Comparison of ENCODE assay signal across 1 cellular context in genomic region chr22:20887375-20887774, GRCh38.
TF ChIP-seq lines count a peak whose summit lies in the region.

No MANE protein-coding gene starts in this region.

TF ChIP-seq in IMR-90, 13 proteins besides CTCF, POLR2A, EP300 and RAD21:
- TF ChIP-seq USF2 (IDR thresholded peaks at IDR 0.05; ENCODE audit: low read depth, low read length): no peak
- TF ChIP-seq MXI1 (IDR thresholded peaks at IDR 0.05; ENCODE audit: borderline replicate concordance, low read depth, low read length): no peak
- no peak for TF ChIP-seq RFX5 (IDR thresholded peaks at IDR 0.05; ENCODE audit: low read depth, low read length)
- no peak for TF ChIP-seq MAZ (IDR thresholded peaks at IDR 0.05; ENCODE audit: borderline replicate concordance, low read depth, low read length)
- no peak for TF ChIP-seq FOS (IDR thresholded peaks at IDR 0.05; ENCODE audit: low read depth, low read length)
- TF ChIP-seq ELK1 (IDR thresholded peaks at IDR 0.05; ENCODE audit: borderline replicate concordance, low read depth, low read length): no peak
- TF ChIP-seq CHD1 (IDR thresholded peaks at IDR 0.05; ENCODE audit: low read depth, low read length): no peak
- no peak for TF ChIP-seq BHLHE40 (IDR thresholded peaks at IDR 0.05; ENCODE audit: low read depth, low read length)
- TF ChIP-seq RCOR1 (IDR thresholded peaks at IDR 0.05; ENCODE audit: insufficient replicate concordance, low read length): no peak
- no peak for TF ChIP-seq NFE2L2 (IDR thresholded peaks at IDR 0.05; ENCODE audit: low read depth, low read length)
- TF ChIP-seq CEBPB (IDR thresholded peaks at IDR 0.05; ENCODE audit: low read depth, low read length): no peak
- TF ChIP-seq MAFK (IDR thresholded peaks at IDR 0.05; ENCODE audit: low read depth, low read length): no peak
- TF ChIP-seq SMC3 (IDR thresholded peaks at IDR 0.05; ENCODE audit: low read depth, low read length): no peak
TF ChIP-seq in IMR-90: peak in this region for 0.
